Comparison of ENCODE assay signal across 18 cellular contexts in genomic region chr6:46103437-46103836, GRCh38. TPM values are rescaled to one million over a fixed set of nuclear protein-coding genes. Genes with fewer than 3 reads are reported as not detected.
DNase-seq lines count a peak whose midpoint lies in the region; ATAC-seq and TF ChIP-seq lines count a peak whose summit lies in the region.
"Had no signal": no experiment of that assay in that cellular context is flagged by ENCODE, and none has a peak within 500 bp of the region (broad histone marks: within the 10 kb centered on the region; RNA-seq: fewer than 3 reads in every experiment).

No MANE protein-coding gene starts in this region.

- H3K36me3 ChIP-seq in ascending aorta (no peaks in the 10 kb centered on the region), psoas muscle (ENCODE audit: insufficient read depth in 1 of 2, low read depth in 1 of 2) (peaks cover 0 to 4% of the 10 kb centered on the region in 2 donors)

- DNase-seq in DMS53 (lab: John Stamatoyannopoulos, UW): peak; percentile 24
- DNase-seq in DMS53 treated with DMSO at 0.1 percent for 48 hours (lab: John Stamatoyannopoulos, UW; ENCODE audit: unreplicated experiment): no peak
- no peak for DNase-seq in ascending aorta (ENCODE audit: low spot score in 2 of 2)
- no peak for DNase-seq in psoas muscle
- no peak for DNase-seq in stimulated activated naive CD4-positive, alpha-beta T cell treated with Interleukin-2 at 50 U/mL for 16 hours (lab: John Stamatoyannopoulos, UW)
- DNase-seq in activated naive CD4-positive, alpha-beta T cell (lab: John Stamatoyannopoulos, UW): no peak
- DNase-seq: 8988T; activated CD8-positive, alpha-beta memory T cell treated with anti-CD3 and anti-CD28 coated beads for 24 hours; cerebellar nuclear complex; HFFc6; KBM-7; NCI-H1436; RPMI8226; T-cell had no signal

- peaks cover 0 to 6% of the 10 kb centered on the region in 2 donors for H3K9me3 ChIP-seq in ascending aorta
- H3K9me3 ChIP-seq in psoas muscle: peaks cover 11% of the 10 kb centered on the region

- intact Hi-C loops in ascending aorta (cut with DNase I): no loop called here
- intact Hi-C loops in psoas muscle (cut with DNase I): no loop called here

- TF ChIP-seq EP300 in Ishikawa (IDR thresholded peaks at IDR 0.05; ENCODE audit: borderline replicate concordance): no peak

- no peak overlapping the region for H3K4me3 ChIP-seq in ascending aorta
- no peak overlapping the region for H3K4me3 ChIP-seq in psoas muscle

- H3K4me1 ChIP-seq in ascending aorta: no peaks in the 10 kb centered on the region
- H3K4me1 ChIP-seq in psoas muscle: peaks cover 24% of the 10 kb centered on the region

- TF ChIP-seq RAD21 in Ishikawa (IDR thresholded peaks at IDR 0.05; ENCODE audit: low read depth): peak; percentile 26; the same call in 1 of the 2 replicates

- H3K27me3 ChIP-seq in ascending aorta (no peaks in the 10 kb centered on the region), psoas muscle (ENCODE audit: insufficient read depth in 3 of 3, low read length in 2 of 3) (no peaks in the 10 kb centered on the region)
- H3K27me3 ChIP-seq: neutrophil had no signal

- ATAC-seq in psoas muscle (peak in 2 of 4 donors; percentile 59 to 63), HG02763 (IDR thresholded peaks at IDR 0.05; ENCODE audit: unreplicated experiment) (no peak)
- ATAC-seq: activated T-helper 17 cell treated with anti-CD3 and anti-CD28 coated beads, Interleukin-2, amount 50 U/mL, for 72 hours; T-cell had no signal

- TF ChIP-seq CTCF in ascending aorta (IDR thresholded peaks at IDR 0.05) (peak in 2 of 3 experiments; percentile 16 to 18), psoas muscle (IDR thresholded peaks at IDR 0.05) (peak; percentile 24)

- H3K27ac ChIP-seq in ascending aorta: no peak overlapping the region
- H3K27ac ChIP-seq in psoas muscle: peak overlapping the region; percentile 74
- H3K27ac ChIP-seq: neutrophil had no signal

TF ChIP-seq in Ishikawa, 13 proteins besides CTCF, POLR2A, EP300 and RAD21:
- no peak for TF ChIP-seq TAF1 (IDR thresholded peaks at IDR 0.05; ENCODE audit: low read depth)
- no peak for TF ChIP-seq TEAD4 (IDR thresholded peaks at IDR 0.05)
- no peak for TF ChIP-seq REST (IDR thresholded peaks at IDR 0.05; ENCODE audit: low read depth)
- no peak for TF ChIP-seq NFIC (IDR thresholded peaks at IDR 0.05)
- TF ChIP-seq ZBTB7A (IDR thresholded peaks at IDR 0.05; ENCODE audit: low read depth): no peak
- no peak for TF ChIP-seq EGR1 (IDR thresholded peaks at IDR 0.05)
- TF ChIP-seq FOXM1 (IDR thresholded peaks at IDR 0.05; ENCODE audit: borderline replicate concordance, low read depth): no peak
- TF ChIP-seq TCF12 (IDR thresholded peaks at IDR 0.05; ENCODE audit: low read depth): no peak

RNA-seq across cellular contexts. Expression of gene ENPP4, which starts 26.4 kb away (rescaled TPM):
- total RNA-seq in ascending aorta (12.5 TPM), psoas muscle (10 to 100 TPM; 14.2 to 22.1 (median 20.5) TPM)
- polyA plus RNA-seq in psoas muscle: 10 to 100 TPM in 2 of 3 donors, 1 to 10 TPM in 1; 8.1 to 28.5 (median 13.8) TPM
